1 cellular context compared by ENCODE assay signal in genomic region chr12:57105011-57105753, GRCh38.
TF ChIP-seq lines count a peak whose summit lies in the region.

No MANE protein-coding gene starts in this region.

TF ChIP-seq in IMR-90, 13 proteins besides CTCF, POLR2A, EP300 and RAD21:
- TF ChIP-seq CEBPB (IDR thresholded peaks at IDR 0.05; ENCODE audit: low read depth, low read length) (no peak), MXI1 (IDR thresholded peaks at IDR 0.05; ENCODE audit: borderline replicate concordance, low read depth, low read length) (no peak), BHLHE40 (IDR thresholded peaks at IDR 0.05; ENCODE audit: low read depth, low read length) (no peak), CHD1 (IDR thresholded peaks at IDR 0.05; ENCODE audit: low read depth, low read length) (no peak), SMC3 (IDR thresholded peaks at IDR 0.05; ENCODE audit: low read depth, low read length) (no peak), MAZ (IDR thresholded peaks at IDR 0.05; ENCODE audit: borderline replicate concordance, low read depth, low read length) (no peak)
TF ChIP-seq in IMR-90: peak in this region for 0.
